ENCODE assay signal across 39 cellular contexts in genomic region chr15:63421433-63421832, GRCh38. TPM values are rescaled to one million over a fixed set of nuclear protein-coding genes. Genes with fewer than 3 reads are reported as not detected.
"Had no signal": no experiment of that assay in that cellular context is flagged by ENCODE, and none has a peak within 500 bp of the region (broad histone marks: within the 10 kb centered on the region; RNA-seq: fewer than 3 reads in every experiment).

No MANE protein-coding gene starts in this region.

- H3K27me3 ChIP-seq: adrenal gland, ascending aorta, body of pancreas, brain microvascular endothelial cell, breast epithelium, cardiac muscle cell had no signal

- H3K4me1 ChIP-seq: adrenal gland, ascending aorta, body of pancreas, breast epithelium had no signal

- H3K4me3 Mint-ChIP-seq: activated naive CD4-positive, alpha-beta T cell treated with anti-CD3 and anti-CD28 coated beads for 36 hours; activated naive CD4-positive, alpha-beta T cell treated with anti-CD3 and anti-CD28 coated beads, Interleukin-2, amount 10 ng/mL, durations not matched to agents 7 days and 5 days; activated naive CD4-positive, alpha-beta T cell treated with anti-CD3 and anti-CD28 coated beads, Interleukin-2, amount 50 U/mL, for 24 hours; activated naive CD8-positive, alpha-beta T cell; activated naive CD8-positive, alpha-beta T cell treated with anti-CD3 and anti-CD28 coated beads for 36 hours; activated naive CD8-positive, alpha-beta T cell treated with anti-CD3 and anti-CD28 coated beads, Interleukin-2, amount 10 ng/mL, durations not matched to agents 7 days and 5 days; activated naive CD8-positive, alpha-beta T cell treated with anti-CD3 and anti-CD28 coated beads, Interleukin-2, amount 50 U/mL, for 24 hours; activated T-cell treated with anti-CD3 and anti-CD28 coated beads, Interleukin-2, amount 50 U/mL, for 24 hours; activated T-cell treated with anti-CD3 and anti-CD28 coated beads, Interleukin-2, amount 50 U/mL, for 4 hours; activated T-cell treated with anti-CD3 and anti-CD28 coated beads, Interleukin-2, amount 50 U/mL, for 72 hours; activated T-helper 1 cell treated with anti-CD3 and anti-CD28 coated beads, Interleukin-12 subunit alpha, Interleukin-12 subunit beta, Interleukin-2, Interleukin-4 antibody, amounts not matched to agents 30 ng/mL and 10 ng/mL and 1 ng/mL, durations not matched to agents 14 hours and 24 hours and 36 hours; brain; central memory CD8-positive, alpha-beta T cell had no signal

- FAIRE-seq: astrocyte, bronchial epithelial cell, colon had no signal

- H3K27ac Mint-ChIP-seq: activated naive CD4-positive, alpha-beta T cell treated with anti-CD3 and anti-CD28 coated beads for 36 hours; activated naive CD4-positive, alpha-beta T cell treated with anti-CD3 and anti-CD28 coated beads, Interleukin-2, amount 10 ng/mL, durations not matched to agents 7 days and 5 days; activated naive CD4-positive, alpha-beta T cell treated with anti-CD3 and anti-CD28 coated beads, Interleukin-2, amount 50 U/mL, for 24 hours; activated naive CD8-positive, alpha-beta T cell; activated naive CD8-positive, alpha-beta T cell treated with anti-CD3 and anti-CD28 coated beads for 36 hours; activated naive CD8-positive, alpha-beta T cell treated with anti-CD3 and anti-CD28 coated beads, Interleukin-2, amount 10 ng/mL, durations not matched to agents 7 days and 5 days; activated T-cell treated with anti-CD3 and anti-CD28 coated beads, Interleukin-2, amount 50 U/mL, for 24 hours; activated T-cell treated with anti-CD3 and anti-CD28 coated beads, Interleukin-2, amount 50 U/mL, for 72 hours; activated T-helper 1 cell treated with anti-CD3 and anti-CD28 coated beads, Interleukin-12 subunit alpha, Interleukin-12 subunit beta, Interleukin-2, Interleukin-4 antibody, amounts not matched to agents 30 ng/mL and 10 ng/mL and 1 ng/mL, durations not matched to agents 14 hours and 24 hours and 36 hours; activated T-helper 2 cell treated with anti-CD3 and anti-CD28 coated beads, Interferon-gamma antibody, Interleukin-2, Interleukin-4, amounts not matched to agents 10 μg/mL and 5 μg/mL and 100 μg/mL, durations not matched to agents 14 hours and 24 hours and 36 hours had no signal

- H3K36me3 ChIP-seq: adrenal gland, ascending aorta, brain microvascular endothelial cell, breast epithelium, cardiac muscle cell had no signal

- H3K36me3 Mint-ChIP-seq: activated naive CD4-positive, alpha-beta T cell treated with anti-CD3 and anti-CD28 coated beads, Interleukin-2, amount 10 ng/mL, durations not matched to agents 7 days and 5 days; activated naive CD4-positive, alpha-beta T cell treated with anti-CD3 and anti-CD28 coated beads, Interleukin-2, amount 50 U/mL, for 24 hours; activated naive CD8-positive, alpha-beta T cell; activated naive CD8-positive, alpha-beta T cell treated with anti-CD3 and anti-CD28 coated beads for 36 hours; activated naive CD8-positive, alpha-beta T cell treated with anti-CD3 and anti-CD28 coated beads, Interleukin-2, amount 10 ng/mL, durations not matched to agents 7 days and 5 days had no signal

- H3K4me1 Mint-ChIP-seq: activated naive CD4-positive, alpha-beta T cell treated with anti-CD3 and anti-CD28 coated beads, Interleukin-2, amount 10 ng/mL, durations not matched to agents 7 days and 5 days; activated naive CD4-positive, alpha-beta T cell treated with anti-CD3 and anti-CD28 coated beads, Interleukin-2, amount 50 U/mL, for 24 hours; activated naive CD8-positive, alpha-beta T cell treated with anti-CD3 and anti-CD28 coated beads, Interleukin-2, amount 50 U/mL, for 24 hours; central memory CD8-positive, alpha-beta T cell had no signal

- H3K9me3 ChIP-seq: adrenal gland, body of pancreas, breast epithelium had no signal

- H3K4me3 ChIP-seq: adrenal gland, ascending aorta, body of pancreas, breast epithelium, cardiac muscle cell had no signal

- H3K9me3 Mint-ChIP-seq: activated naive CD4-positive, alpha-beta T cell treated with anti-CD3 and anti-CD28 coated beads for 36 hours; activated naive CD4-positive, alpha-beta T cell treated with anti-CD3 and anti-CD28 coated beads, Interleukin-2, amount 10 ng/mL, durations not matched to agents 7 days and 5 days; activated naive CD4-positive, alpha-beta T cell treated with anti-CD3 and anti-CD28 coated beads, Interleukin-2, amount 50 U/mL, for 24 hours; activated naive CD8-positive, alpha-beta T cell treated with anti-CD3 and anti-CD28 coated beads for 36 hours; activated naive CD8-positive, alpha-beta T cell treated with anti-CD3 and anti-CD28 coated beads, Interleukin-2, amount 50 U/mL, for 24 hours; activated T-cell treated with anti-CD3 and anti-CD28 coated beads, Interleukin-2, amount 50 U/mL, for 24 hours; activated T-cell treated with anti-CD3 and anti-CD28 coated beads, Interleukin-2, amount 50 U/mL, for 4 hours; activated T-cell treated with anti-CD3 and anti-CD28 coated beads, Interleukin-2, amount 50 U/mL, for 72 hours; activated T-helper 1 cell treated with anti-CD3 and anti-CD28 coated beads, Interleukin-12 subunit alpha, Interleukin-12 subunit beta, Interleukin-2, Interleukin-4 antibody, amounts not matched to agents 30 ng/mL and 10 ng/mL and 1 ng/mL, durations not matched to agents 14 hours and 24 hours and 36 hours had no signal

- DNase-seq: activated effector memory CD4-positive, alpha-beta T cell treated with anti-CD3 and anti-CD28 coated beads, Interleukin-2, amount 50 U/mL, for 16 hours; activated effector memory CD4-positive, alpha-beta T cell treated with Interleukin-2 at 50 U/mL for 16 hours; activated gamma-delta T cell; activated gamma-delta T cell treated with Interleukin-2 at 50 U/mL for 16 hours; activated naive CD4-positive, alpha-beta T cell; activated naive CD4-positive, alpha-beta T cell treated with anti-CD3 and anti-CD28 coated beads for 36 hours; activated naive CD4-positive, alpha-beta T cell treated with anti-CD3 and anti-CD28 coated beads, Interleukin-2, amount 10 ng/mL, durations not matched to agents 7 days and 5 days; activated naive CD4-positive, alpha-beta T cell treated with anti-CD3 and anti-CD28 coated beads, Interleukin-2, amount 50 U/mL, for 16 hours; activated naive CD4-positive, alpha-beta T cell treated with Interleukin-2 at 50 U/mL for 16 hours; activated naive CD8-positive, alpha-beta T cell treated with anti-CD3 and anti-CD28 coated beads for 36 hours; activated naive CD8-positive, alpha-beta T cell treated with anti-CD3 and anti-CD28 coated beads, Interleukin-2, amount 10 ng/mL, durations not matched to agents 7 days and 5 days; activated naive CD8-positive, alpha-beta T cell treated with anti-CD3 and anti-CD28 coated beads, Interleukin-2, amount 50 U/mL, for 24 hours; activated T-cell treated with anti-CD3 and anti-CD28 coated beads, Interleukin-2, amount 50 U/mL, for 24 hours; activated T-cell treated with anti-CD3 and anti-CD28 coated beads, Interleukin-2, amount 50 U/mL, for 4 hours; activated T-cell treated with anti-CD3 and anti-CD28 coated beads, Interleukin-2, amount 50 U/mL, for 48 hours; activated T-cell treated with anti-CD3 and anti-CD28 coated beads, Interleukin-2, amount 50 U/mL, for 72 hours; amniotic stem cell; amygdala; anterior cingulate cortex; aorta; body of pancreas; brain microvascular endothelial cell; caudate nucleus; central memory CD4-positive, alpha-beta T cell; cerebellar nuclear complex had no signal

- H3K27ac ChIP-seq: adrenal gland, ascending aorta, body of pancreas, brain microvascular endothelial cell, breast epithelium, cardiac muscle cell had no signal

- H3K27me3 Mint-ChIP-seq: activated naive CD4-positive, alpha-beta T cell treated with anti-CD3 and anti-CD28 coated beads, Interleukin-2, amount 50 U/mL, for 24 hours; activated naive CD8-positive, alpha-beta T cell; activated naive CD8-positive, alpha-beta T cell treated with anti-CD3 and anti-CD28 coated beads for 36 hours; activated naive CD8-positive, alpha-beta T cell treated with anti-CD3 and anti-CD28 coated beads, Interleukin-2, amount 10 ng/mL, durations not matched to agents 7 days and 5 days; activated naive CD8-positive, alpha-beta T cell treated with anti-CD3 and anti-CD28 coated beads, Interleukin-2, amount 50 U/mL, for 24 hours; activated T-cell treated with anti-CD3 and anti-CD28 coated beads, Interleukin-2, amount 50 U/mL, for 24 hours; central memory CD8-positive, alpha-beta T cell had no signal

- ATAC-seq: activated naive CD4-positive, alpha-beta T cell treated with anti-CD3 and anti-CD28 coated beads, Interleukin-2, amount 50 U/mL, for 72 hours; activated naive CD8-positive, alpha-beta T cell treated with anti-CD3 and anti-CD28 coated beads, Interleukin-2, amount 50 U/mL, for 24 hours; activated T-cell treated with anti-CD3 and anti-CD28 coated beads, Interleukin-2, amount 50 U/mL, for 4 hours; activated T-cell treated with anti-CD3 and anti-CD28 coated beads, Interleukin-2, amount 50 U/mL, for 72 hours; body of pancreas had no signal

RNA-seq across cellular contexts. Expression of gene CA12, which starts 39.8 kb away (rescaled TPM):
- total RNA-seq: activated naive CD8-positive, alpha-beta T cell treated with anti-CD3 and anti-CD28 coated beads, Interleukin-2, amount 10 ng/mL, durations not matched to agents 7 days and 5 days had no signal
- polyA plus RNA-seq: cardiac muscle cell had no signal
